1 cellular context compared by ENCODE assay signal in the genomic region with DNA sequence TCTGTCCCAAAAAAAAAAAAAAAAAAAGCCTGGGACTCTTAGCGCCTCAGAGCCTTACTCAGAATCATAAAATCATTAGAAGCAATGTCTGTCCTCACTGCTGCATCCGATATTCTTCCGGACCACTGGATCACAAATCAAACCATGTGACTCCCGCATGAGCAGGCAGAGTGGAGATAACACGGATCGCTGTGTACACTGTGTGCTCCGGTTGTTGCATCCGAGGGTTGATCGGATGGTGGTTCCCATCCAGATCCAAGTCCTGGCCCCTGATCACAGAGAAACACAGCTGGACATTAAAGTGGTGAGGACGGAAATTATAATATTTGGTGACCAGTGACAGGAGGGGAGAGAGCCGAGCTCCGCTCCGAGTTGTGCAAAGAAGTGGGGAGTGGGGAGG.
TF ChIP-seq lines count a peak whose summit lies in the region.

No MANE protein-coding gene starts in this region.

TF ChIP-seq in HEK293, 187 proteins besides CTCF, POLR2A, EP300 and RAD21 (continued from another document):
- TF ChIP-seq ZNF518A (tag by site-specific recombination; conservative IDR thresholded peaks at IDR 0.05; ENCODE audit: low read depth): no peak
- TF ChIP-seq GLIS2 (tag by site-specific recombination; IDR thresholded peaks at IDR 0.05): no peak
- no peak for TF ChIP-seq ZNF341 (tag by site-specific recombination; IDR thresholded peaks at IDR 0.05; ENCODE audit: low read depth)
- no peak for TF ChIP-seq ZNF391 (tag by site-specific recombination; IDR thresholded peaks at IDR 0.05; ENCODE audit: borderline replicate concordance, low read depth)
- no peak for TF ChIP-seq SP7 (tag by site-specific recombination; IDR thresholded peaks at IDR 0.05)
- TF ChIP-seq ELK4 (IDR thresholded peaks at IDR 0.05; ENCODE audit: borderline replicate concordance, low read depth, low read length): no peak
- TF ChIP-seq ZNF146 (tag by site-specific recombination; IDR thresholded peaks at IDR 0.05): no peak
- TF ChIP-seq ZNF280C (tag by site-specific recombination; IDR thresholded peaks at IDR 0.05): no peak
- no peak for TF ChIP-seq ZNF843 (tag by site-specific recombination; IDR thresholded peaks at IDR 0.05)
- TF ChIP-seq ZBTB17 (tag by site-specific recombination; IDR thresholded peaks at IDR 0.05): peak; percentile 43; the same call in 1 of the 2 replicates
- TF ChIP-seq, protein P1, sequence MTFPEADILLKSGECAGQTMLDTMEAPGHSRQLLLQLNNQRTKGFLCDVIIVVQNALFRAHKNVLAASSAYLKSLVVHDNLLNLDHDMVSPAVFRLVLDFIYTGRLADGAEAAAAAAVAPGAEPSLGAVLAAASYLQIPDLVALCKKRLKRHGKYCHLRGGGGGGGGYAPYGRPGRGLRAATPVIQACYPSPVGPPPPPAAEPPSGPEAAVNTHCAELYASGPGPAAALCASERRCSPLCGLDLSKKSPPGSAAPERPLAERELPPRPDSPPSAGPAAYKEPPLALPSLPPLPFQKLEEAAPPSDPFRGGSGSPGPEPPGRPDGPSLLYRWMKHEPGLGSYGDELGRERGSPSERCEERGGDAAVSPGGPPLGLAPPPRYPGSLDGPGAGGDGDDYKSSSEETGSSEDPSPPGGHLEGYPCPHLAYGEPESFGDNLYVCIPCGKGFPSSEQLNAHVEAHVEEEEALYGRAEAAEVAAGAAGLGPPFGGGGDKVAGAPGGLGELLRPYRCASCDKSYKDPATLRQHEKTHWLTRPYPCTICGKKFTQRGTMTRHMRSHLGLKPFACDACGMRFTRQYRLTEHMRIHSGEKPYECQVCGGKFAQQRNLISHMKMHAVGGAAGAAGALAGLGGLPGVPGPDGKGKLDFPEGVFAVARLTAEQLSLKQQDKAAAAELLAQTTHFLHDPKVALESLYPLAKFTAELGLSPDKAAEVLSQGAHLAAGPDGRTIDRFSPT (tag by site-specific recombination; IDR thresholded peaks at IDR 0.05): no peak
- TF ChIP-seq ZNF548 (tag by site-specific recombination; IDR thresholded peaks at IDR 0.05): no peak
- TF ChIP-seq KLF16 (tag by site-specific recombination; IDR thresholded peaks at IDR 0.05): no peak
